ENCODE assay signal across 21 cellular contexts in the genomic region with DNA sequence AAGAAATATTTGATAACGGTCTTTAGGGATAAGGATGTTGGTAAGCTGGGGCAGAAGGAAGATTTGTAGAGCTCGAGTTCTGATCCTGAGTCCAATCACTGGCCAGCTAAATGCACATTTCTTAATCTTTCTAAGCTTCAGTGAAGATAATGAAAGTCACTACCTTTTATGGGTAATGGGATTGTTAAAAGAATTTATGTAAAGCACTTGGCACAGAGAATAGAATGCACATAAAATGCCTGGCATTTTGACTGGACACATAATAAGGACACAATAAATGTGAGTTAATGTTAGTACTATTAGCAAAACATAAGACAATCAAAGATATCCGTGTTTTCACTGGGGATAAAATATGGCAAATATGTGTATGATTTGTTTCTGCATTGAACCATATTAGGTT. TPM values are rescaled to one million over a fixed set of nuclear protein-coding genes. Genes with fewer than 3 reads are reported as not detected.
DNase-seq lines count a peak whose midpoint lies in the region; ATAC-seq and TF ChIP-seq lines count a peak whose summit lies in the region.
"Had no signal": no experiment of that assay in that cellular context is flagged by ENCODE, and none has a peak within 500 bp of the region (broad histone marks: within the 10 kb centered on the region; RNA-seq: fewer than 3 reads in every experiment).

No MANE protein-coding gene starts in this region.

- no peaks in the 10 kb centered on the region for H3K27me3 Mint-ChIP-seq in nephron progenitor cell (ENCODE audit: low read depth, poor library complexity)
- H3K27me3 Mint-ChIP-seq: CD8-positive, alpha-beta memory T cell had no signal

- no peaks in the 10 kb centered on the region for H3K4me1 Mint-ChIP-seq in nephron progenitor cell
- H3K4me1 Mint-ChIP-seq: CD14-positive monocyte; CD8-positive, alpha-beta memory T cell had no signal

- peaks cover 5% of the 10 kb centered on the region for H3K9me3 ChIP-seq in WERI-Rb-1 (ENCODE audit: severe bottlenecking)
- peaks cover 0 to 11% (median 0%) of the 10 kb centered on the region in 11 donors for H3K9me3 ChIP-seq in heart right ventricle
- H3K9me3 ChIP-seq: BE2C had no signal

- H3K36me3 ChIP-seq in WERI-Rb-1 = no peaks in the 10 kb centered on the region
- no peaks in the 10 kb centered on the region for H3K36me3 ChIP-seq in heart right ventricle
- H3K36me3 ChIP-seq: BE2C had no signal

- intact Hi-C loops in heart right ventricle (cut with DNase I) = no loop called here

- no peak overlapping the region for H3K4me3 Mint-ChIP-seq in nephron progenitor cell
- H3K4me3 Mint-ChIP-seq: CD14-positive monocyte; CD8-positive, alpha-beta memory T cell had no signal

- H3K27ac ChIP-seq in WERI-Rb-1 (no peak overlapping the region), heart right ventricle (no peak overlapping the region)

- 77 to 95% methylated on average over 3 of the region's 3 CpGs for WGBS in heart right ventricle, 2 donors

- peaks cover 8% of the 10 kb centered on the region for H3K9me3 Mint-ChIP-seq in nephron progenitor cell

- H3K27me3 ChIP-seq in WERI-Rb-1 (ENCODE audit: insufficient read depth, low read depth, severe bottlenecking) = no peaks in the 10 kb centered on the region
- no peaks in the 10 kb centered on the region for H3K27me3 ChIP-seq in heart right ventricle
- H3K27me3 ChIP-seq: BE2C had no signal

- H3K27ac Mint-ChIP-seq in nephron progenitor cell = peak overlapping the region; percentile 3
- H3K27ac Mint-ChIP-seq: CD14-positive monocyte; CD8-positive, alpha-beta memory T cell had no signal

- no peak overlapping the region for H3K4me3 ChIP-seq in WERI-Rb-1 (ENCODE audit: low read depth, low read length)
- no peak overlapping the region for H3K4me3 ChIP-seq in heart right ventricle

- ATAC-seq in heart right ventricle (no peak), GM21447 (IDR thresholded peaks at IDR 0.05; ENCODE audit: unreplicated experiment) (no peak), GM18909 (IDR thresholded peaks at IDR 0.05; ENCODE audit: poor library complexity, unreplicated experiment) (no peak)
- ATAC-seq: Panc1 had no signal

- no peaks in the 10 kb centered on the region for H3K4me1 ChIP-seq in heart right ventricle
- H3K4me1 ChIP-seq: BE2C had no signal

- no peak for TF ChIP-seq CTCF in WERI-Rb-1 (IDR thresholded peaks at IDR 0.05; ENCODE audit: low read depth, low read length)
- no peak for TF ChIP-seq CTCF in nephron progenitor cell (IDR thresholded peaks at IDR 0.05)
- TF ChIP-seq CTCF in heart right ventricle (IDR thresholded peaks at IDR 0.05) = no peak

- peaks cover 21% of the 10 kb centered on the region for H3K36me3 Mint-ChIP-seq in nephron progenitor cell (ENCODE audit: low read depth)

- DNase-seq in EH (ENCODE audit: low read depth) = peak; percentile 65
- peak; percentile 32 for DNase-seq in WERI-Rb-1
- DNase-seq in nephron progenitor cell = no peak
- no peak for DNase-seq in heart right ventricle
- DNase-seq in superior temporal gyrus (ENCODE audit: extremely low spot score) = no peak
- DNase-seq: BE2C; Calu3; CD8-positive, alpha-beta memory T cell; IMR-90; KG1; NCI-H1048; NCI-H1417; NCI-H1694; NCI-H2029 treated with DMSO at 0.1 percent for 48 hours; NCI-H446 treated with DMSO at 0.1 percent for 48 hours; NCI-H526; SHP77 treated with DMSO at 0.1 percent for 48 hours had no signal

RNA-seq across cellular contexts. Expression of gene NCAPG, which starts 43.3 kb away (rescaled TPM):
- total RNA-seq in heart right ventricle = 1 to 10 TPM in 2 of 10 donors, under 1 TPM in 8; 0.08 to 3.6 (median 0.33) TPM
- polyA plus RNA-seq in heart right ventricle = under 1 TPM; 0.12 to 0.29 TPM
- polyA plus RNA-seq: CD14-positive monocyte had no signal

RNA-seq across cellular contexts. Expression of gene DCAF16, which starts 43.5 kb away (rescaled TPM):
- 10 to 100 TPM; 15.7 to 22.0 (median 19.7) TPM for total RNA-seq in heart right ventricle
- polyA plus RNA-seq in heart right ventricle = 1 to 10 TPM; 5.6 to 8.6 TPM

Comparison
In these comparisons a context has a peak if more than half of its experiments do, and no peak if none do; other contexts are left out.
1. DNase-seq: peak in EH (single experiment) and WERI-Rb-1 (single experiment); none in nephron progenitor cell (single experiment), heart right ventricle (0 of 2) and superior temporal gyrus (single experiment).